Comparison of ENCODE assay signal across 9 cellular contexts in the genomic region with DNA sequence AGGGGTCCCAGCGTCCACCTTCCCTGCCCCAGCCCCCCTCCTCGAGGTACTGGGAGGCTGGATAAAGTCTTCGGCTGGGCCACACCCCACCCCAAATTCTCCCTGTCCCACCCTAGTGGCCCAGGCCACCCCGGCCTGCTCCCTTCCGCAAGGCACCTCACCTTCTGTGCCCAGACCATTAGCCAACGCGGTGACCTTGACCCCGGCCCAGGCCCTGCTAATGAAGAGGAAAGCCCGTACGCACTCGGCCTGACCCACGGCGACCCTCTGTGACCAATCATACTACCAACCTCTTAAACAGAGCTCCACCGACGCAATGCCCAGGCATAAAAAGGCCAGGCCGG. TPM values are rescaled to one million over a fixed set of nuclear protein-coding genes. Genes with fewer than 3 reads are reported as not detected.
DNase-seq lines count a peak whose midpoint lies in the region; ATAC-seq and TF ChIP-seq lines count a peak whose summit lies in the region.
"Had no signal": no experiment of that assay in that cellular context is flagged by ENCODE, and none has a peak within 500 bp of the region (broad histone marks: within the 10 kb centered on the region; RNA-seq: fewer than 3 reads in every experiment).

No MANE protein-coding gene starts in this region.

- no peaks in the 10 kb centered on the region for H3K4me1 ChIP-seq in HUES48 (ENCODE audit: control insufficient read depth, insufficient read depth, low read length)
- no peaks in the 10 kb centered on the region for H3K4me1 ChIP-seq in endodermal cell (ENCODE audit: control insufficient read depth, insufficient read depth, low read length)
- H3K4me1 ChIP-seq in neuronal stem cell (ENCODE audit: control insufficient read depth in 2 of 2, insufficient read depth in 1 of 2, low read depth in 1 of 2, low read length in 2 of 2): peaks cover 0 to 12% of the 10 kb centered on the region in 2 donors

- H3K27ac Mint-ChIP-seq in endodermal cell: no peak overlapping the region

- no peak overlapping the region for H2AFZ ChIP-seq in neuronal stem cell (ENCODE audit: low read length)

- H3K4me3 ChIP-seq in BJ (ENCODE audit: low read depth, low read length): peak overlapping the region; percentile 41
- H3K4me3 ChIP-seq in HUES48 (ENCODE audit: low read depth, low read length): peak overlapping the region; percentile 52
- no peak overlapping the region for H3K4me3 ChIP-seq in endodermal cell (ENCODE audit: low read length)
- H3K4me3 ChIP-seq in neuronal stem cell (ENCODE audit: low read length in 2 of 2): no peak overlapping the region

- H3K18ac ChIP-seq in neuronal stem cell (ENCODE audit: low read length): no peak overlapping the region

- H3K27ac ChIP-seq in HUES48 (ENCODE audit: low read depth, low read length) (no peak overlapping the region), endodermal cell (ENCODE audit: low read depth, low read length) (no peak overlapping the region), neuronal stem cell (replicated peaks; ENCODE audit: low read length) (no peak overlapping the region)

- no peaks in the 10 kb centered on the region for H3K4me1 Mint-ChIP-seq in endodermal cell

- H3K27me3 Mint-ChIP-seq in endodermal cell (ENCODE audit: insufficient read depth): peaks cover 68% of the 10 kb centered on the region

- no peak for ATAC-seq in HG03565 (IDR thresholded peaks at IDR 0.05; ENCODE audit: unreplicated experiment)

- peak overlapping the region; percentile 63 for H2AK5ac ChIP-seq in neuronal stem cell (ENCODE audit: low read depth, low read length)

- POLR2A ChIA-PET in BJ (lab: Charles Lee): no interaction called here

- H3K27me3 ChIP-seq in BJ (ENCODE audit: control insufficient read depth, insufficient read depth, low read length): peaks cover 8% of the 10 kb centered on the region
- H3K27me3 ChIP-seq in HUES48 (ENCODE audit: control insufficient read depth, insufficient read depth, low read length): peaks cover 30% of the 10 kb centered on the region
- H3K27me3 ChIP-seq in endodermal cell (ENCODE audit: control insufficient read depth, insufficient read depth, low read length, poor library complexity, severe bottlenecking): peaks cover 36% of the 10 kb centered on the region
- H3K27me3 ChIP-seq in neuronal stem cell (ENCODE audit: control insufficient read depth in 3 of 3, insufficient read depth in 3 of 3, low read depth in 1 of 3, low read length in 3 of 3): peaks cover 9 to 25% (median 10%) of the 10 kb centered on the region in 3 experiments

- H3K9ac ChIP-seq in HUES48 (ENCODE audit: low read depth, low read length): no peak overlapping the region
- no peak overlapping the region for H3K9ac ChIP-seq in endodermal cell (ENCODE audit: extremely low read depth, low read length, poor library complexity, severe bottlenecking)
- peak overlapping the region; percentile 35 for H3K9ac ChIP-seq in neuronal stem cell (ENCODE audit: low read depth, low read length, poor library complexity)

- no peak overlapping the region for H2BK12ac ChIP-seq in neuronal stem cell (ENCODE audit: low read length)

- H2BK5ac ChIP-seq in neuronal stem cell (ENCODE audit: low read length): no peak overlapping the region

- peak overlapping the region; percentile 83 for H3K14ac ChIP-seq in neuronal stem cell (ENCODE audit: low read length)

- peaks cover 1% of the 10 kb centered on the region for H3K9me3 Mint-ChIP-seq in endodermal cell

- peak overlapping the region; percentile 64 for H3K4me2 ChIP-seq in neuronal stem cell (ENCODE audit: insufficient read depth, low read length, poor library complexity, severe bottlenecking)

- H2BK120ac ChIP-seq in neuronal stem cell (ENCODE audit: low read depth, low read length): no peak overlapping the region

- no peak overlapping the region for H4K91ac ChIP-seq in neuronal stem cell (ENCODE audit: low read depth, low read length, poor library complexity)

- H3K9me3 ChIP-seq in HUES48 (ENCODE audit: control insufficient read depth, insufficient read depth, low read length) (no peaks in the 10 kb centered on the region), endodermal cell (ENCODE audit: control insufficient read depth, low read length) (no peaks in the 10 kb centered on the region), neuronal stem cell (replicated peaks in 1 of 2; ENCODE audit: control insufficient read depth in 2 of 2, insufficient read depth in 1 of 2, low read depth in 1 of 2, low read length in 2 of 2) (no peaks in the 10 kb centered on the region)

- no peak overlapping the region for H3K4ac ChIP-seq in neuronal stem cell (ENCODE audit: low read length)

- DNase-seq in BJ (ENCODE audit: low read depth): no peak
- no peak for DNase-seq in endodermal cell
- no peak for DNase-seq in neuronal stem cell (ENCODE audit: low spot score)
- no peak for DNase-seq in mesenteric fat pad (ENCODE audit: low spot score)
- DNase-seq in germinal center (ENCODE audit: low spot score): no peak
- no peak for DNase-seq in DMS153 (lab: John Stamatoyannopoulos, UW)
- DNase-seq: activated effector memory CD4-positive, alpha-beta T cell treated with anti-CD3 and anti-CD28 coated beads, Interleukin-2, amount 50 U/mL, for 16 hours had no signal

- CTCF ChIA-PET in BJ (lab: Yijun Ruan, JAX): no interaction called here

- H3K23ac ChIP-seq in neuronal stem cell (ENCODE audit: low read depth, low read length, poor library complexity): no peak overlapping the region

- H3K36me3 Mint-ChIP-seq in endodermal cell (ENCODE audit: low read depth): no peaks in the 10 kb centered on the region

- H3K36me3 ChIP-seq in BJ (ENCODE audit: control insufficient read depth, insufficient read depth, low read length) (no peaks in the 10 kb centered on the region), HUES48 (ENCODE audit: control insufficient read depth, insufficient read depth, low read length) (no peaks in the 10 kb centered on the region), endodermal cell (ENCODE audit: control insufficient read depth, insufficient read depth, low read length) (no peaks in the 10 kb centered on the region), neuronal stem cell (replicated peaks in 1 of 2; ENCODE audit: control insufficient read depth in 2 of 2, insufficient read depth in 2 of 2, low read length in 2 of 2) (no peaks in the 10 kb centered on the region)

- H3K79me1 ChIP-seq in neuronal stem cell (ENCODE audit: low read depth, low read length): peaks cover 3% of the 10 kb centered on the region

- TF ChIP-seq CTCF in BJ (IDR thresholded peaks at IDR 0.05; ENCODE audit: insufficient read depth, low read depth, low read length): no peak
- no peak for TF ChIP-seq CTCF in endodermal cell (conservative IDR thresholded peaks at IDR 0.05)

- H4K8ac ChIP-seq in neuronal stem cell (ENCODE audit: low read depth, low read length): peak overlapping the region; percentile 23

- H2BK15ac ChIP-seq in neuronal stem cell (ENCODE audit: low read length): no peak overlapping the region

- 88 to 92% methylated on average over 3 to 16 of the region's 16 CpGs for WGBS in endodermal cell (ENCODE audit: insufficient coverage in 1 of 2, insufficient read length in 1 of 2), 2 experiments
- no CpG with 5 or more reads among the region's 16 CpGs for WGBS in neuronal stem cell (ENCODE audit: extremely low coverage in 2 of 2, insufficient read length in 2 of 2, insufficient replicate concordance in 1 of 2), 2 donors

- peak overlapping the region; percentile 47 for H3K4me3 Mint-ChIP-seq in endodermal cell

RNA-seq across cellular contexts. Expression of a gene that starts 0.2 kb away (rescaled TPM):
- polyA plus RNA-seq in BJ (2011; rRNA removed): not detected in 2 replicates
- polyA minus RNA-seq in BJ (2011; rRNA and poly(A)+ RNA removed): not detected in 2 replicates
- total RNA-seq in endodermal cell (not detected), mesenteric fat pad (1.5 TPM)
- not detected for polyA plus RNA-seq in endodermal cell (2013, experiment 1 of 2)
- polyA plus RNA-seq in endodermal cell (2013, experiment 2 of 2): not detected
- polyA plus RNA-seq in neuronal stem cell (2013, experiment 1 of 2): 0.17 TPM
- 0.12 TPM for polyA plus RNA-seq in neuronal stem cell (2013, experiment 2 of 2)

RNA-seq across cellular contexts. Expression of a gene that starts 13.3 kb away (rescaled TPM):
- polyA plus RNA-seq in BJ (2011; rRNA removed): not detected in 2 replicates
- polyA minus RNA-seq in BJ (2011; rRNA and poly(A)+ RNA removed): not detected in 2 replicates
- total RNA-seq in endodermal cell (not detected), mesenteric fat pad (0.96 TPM)
- not detected for polyA plus RNA-seq in endodermal cell (2013, experiment 1 of 2)
- polyA plus RNA-seq in endodermal cell (2013, experiment 2 of 2): not detected
- not detected for polyA plus RNA-seq in neuronal stem cell (2013, experiment 1 of 2)
- polyA plus RNA-seq in neuronal stem cell (2013, experiment 2 of 2): 0.07 TPM

RNA-seq across cellular contexts. Expression of a gene that starts 25.4 kb away (rescaled TPM):
- 27.4 and 37.2 TPM in 2 replicates for polyA plus RNA-seq in BJ (2011; rRNA removed)
- 6.1 and 10.3 TPM in 2 replicates for polyA minus RNA-seq in BJ (2011; rRNA and poly(A)+ RNA removed)
- total RNA-seq in endodermal cell (10 to 100 TPM; 75.1 to 87.7 TPM), mesenteric fat pad (36.5 TPM)
- 62.9 TPM for polyA plus RNA-seq in endodermal cell (2013, experiment 1 of 2)
- polyA plus RNA-seq in endodermal cell (2013, experiment 2 of 2): 61.7 TPM
- polyA plus RNA-seq in neuronal stem cell (2013, experiment 1 of 2): 58.4 TPM
- 57.2 TPM for polyA plus RNA-seq in neuronal stem cell (2013, experiment 2 of 2)

RNA-seq across cellular contexts. Expression of a gene that starts 27.8 kb away (rescaled TPM):
- polyA plus RNA-seq in BJ (2011; rRNA removed): not detected in 2 replicates
- polyA minus RNA-seq in BJ (2011; rRNA and poly(A)+ RNA removed): 0.76 TPM in 1 of 2 replicates, not detected in the other
- total RNA-seq in endodermal cell (1 to 10 TPM in 1 of 2 donors, not detected in 1; 2.5 TPM), mesenteric fat pad (not detected)
- not detected for polyA plus RNA-seq in endodermal cell (2013, experiment 1 of 2)
- not detected for polyA plus RNA-seq in endodermal cell (2013, experiment 2 of 2)
- polyA plus RNA-seq in neuronal stem cell (2013, experiment 1 of 2): not detected
- not detected for polyA plus RNA-seq in neuronal stem cell (2013, experiment 2 of 2)

Comparison
In these comparisons a context has a peak if more than half of its experiments do, and no peak if none do; other contexts are left out.
1. H3K4me3 ChIP-seq: peak in BJ (single experiment) and HUES48 (single experiment); none in endodermal cell (single experiment) and neuronal stem cell (0 of 2).